ENCODE assay signal across 8 cellular contexts in genomic region chr13:79404361-79404760, GRCh38. TPM values are rescaled to one million over a fixed set of nuclear protein-coding genes. Genes with fewer than 3 reads are reported as not detected.
DNase-seq lines count a peak whose midpoint lies in the region; ATAC-seq and TF ChIP-seq lines count a peak whose summit lies in the region.

No MANE protein-coding gene starts in this region.

- H3K9me3 ChIP-seq in NT2/D1 (ENCODE audit: insufficient read depth, low read length) (no peaks in the 10 kb centered on the region), esophagus squamous epithelium (no peaks in the 10 kb centered on the region), gastrocnemius medialis (no peaks in the 10 kb centered on the region)

- peak overlapping the region; percentile 95 for H3K9ac ChIP-seq in NT2/D1 (ENCODE audit: insufficient read length, low read depth)

- TF ChIP-seq POLR2A in esophagus squamous epithelium (IDR thresholded peaks at IDR 0.05) (no peak), gastrocnemius medialis (IDR thresholded peaks at IDR 0.05) (no peak)

- peaks cover 11% of the 10 kb centered on the region for H3K36me3 ChIP-seq in NT2/D1 (ENCODE audit: insufficient read depth, insufficient read length, low read length)
- peaks cover 0 to 9% (median 0%) of the 10 kb centered on the region in 3 donors for H3K36me3 ChIP-seq in esophagus squamous epithelium
- no peaks in the 10 kb centered on the region for H3K36me3 ChIP-seq in gastrocnemius medialis

- H3K4me1 ChIP-seq in NT2/D1 (ENCODE audit: insufficient read depth, insufficient read length), result no peaks in the 10 kb centered on the region
- peaks cover 19 to 73% (median 36%) of the 10 kb centered on the region in 3 donors for H3K4me1 ChIP-seq in esophagus squamous epithelium
- peaks cover 48 to 56% of the 10 kb centered on the region in 2 donors for H3K4me1 ChIP-seq in gastrocnemius medialis

- intact Hi-C loops in esophagus squamous epithelium (cut with DNase I), result no loop called here
- intact Hi-C loops in gastrocnemius medialis (cut with DNase I; ENCODE audit: low total_unique reads), result loop anchor here (10.0 kb wide), 1 partner anchor 230 kb away; no protein-coding TSS in a partner anchor
- intact Hi-C loops in posterior vena cava (cut with DNase I), result no loop called here
- intact Hi-C loops in posterior cingulate gyrus (cut with DNase I), result no loop called here

- no peaks in the 10 kb centered on the region for H3K27me3 ChIP-seq in NT2/D1 (ENCODE audit: insufficient read depth, insufficient read length)
- no peaks in the 10 kb centered on the region for H3K27me3 ChIP-seq in esophagus squamous epithelium
- H3K27me3 ChIP-seq in gastrocnemius medialis, result no peaks in the 10 kb centered on the region

- DNase-seq in NT2/D1 (ENCODE audit: low read depth, low spot score) (no peak), esophagus squamous epithelium (lab: John Stamatoyannopoulos, UW) (no peak), gastrocnemius medialis (no peak), caudate nucleus (lab: John Stamatoyannopoulos, UW) (no peak), posterior vena cava (ENCODE audit: low spot score) (no peak), posterior cingulate gyrus (no peak)

- TF ChIP-seq CTCF in esophagus squamous epithelium (IDR thresholded peaks at IDR 0.05) (no peak), gastrocnemius medialis (IDR thresholded peaks at IDR 0.05 in 4 of 5, conservative IDR thresholded peaks at IDR 0.05 in 1 of 5) (no peak)

- H3K27ac ChIP-seq in esophagus squamous epithelium (peak overlapping the region in 3 of 4 donors; percentile 96 to 98 (median 98)), gastrocnemius medialis (peak overlapping the region; percentile 94 to 98 (median 96)), caudate nucleus (ENCODE audit: low read depth, low read length) (no peak overlapping the region)

- in situ Hi-C loops in gastrocnemius medialis (cut with MboI; ENCODE audit: low sequenced_read_pairs in 4 of 4), result loop anchor here in 2 of 4 donors (25.0 kb wide), 1 partner anchor 933 kb away; the partner anchor contains the start of gene SPRY2 (in 2 of the 2)

- no peak for ATAC-seq in gastrocnemius medialis
- ATAC-seq in GM21528 (IDR thresholded peaks at IDR 0.05; ENCODE audit: low FRiP score, unreplicated experiment), result no peak

- WGBS in esophagus squamous epithelium, 2 donors, result 8 to 18% methylated on average over 1 of the region's 1 CpG

- H3K4me3 ChIP-seq in GM08714 (ENCODE audit: low read length), result peak overlapping the region; percentile 72
- peak overlapping the region; percentile 86 for H3K4me3 ChIP-seq in NT2/D1 (ENCODE audit: insufficient read length, low read depth)
- H3K4me3 ChIP-seq in esophagus squamous epithelium, result peak overlapping the region; percentile 79 to 99 (median 95)
- H3K4me3 ChIP-seq in gastrocnemius medialis, result peak overlapping the region; percentile 87 to 96 (median 94)

RNA-seq across cellular contexts. Expression of gene RBM26, which starts 1.7 kb away (rescaled TPM):
- total RNA-seq in esophagus squamous epithelium (10 to 100 TPM; 16.0 to 42.3 (median 25.4) TPM), gastrocnemius medialis (10 to 100 TPM; 14.9 to 44.8 (median 23.1) TPM), posterior vena cava (10 to 100 TPM; 31.6 to 32.8 TPM)
